Comparison of ENCODE assay signal across 29 cellular contexts in genomic region chr4:185562531-185562930, GRCh38. TPM values are rescaled to one million over a fixed set of nuclear protein-coding genes. Genes with fewer than 3 reads are reported as not detected.
"Had no signal": no experiment of that assay in that cellular context is flagged by ENCODE, and none has a peak within 500 bp of the region (broad histone marks: within the 10 kb centered on the region; RNA-seq: fewer than 3 reads in every experiment).

No MANE protein-coding gene starts in this region.

- H3K9me3 ChIP-seq: neutrophil, ovary, psoas muscle, suprapubic skin, testis, tibial artery, transverse colon, upper lobe of left lung, vagina had no signal

- H3K4me1 ChIP-seq: parathyroid adenoma, vagina had no signal

- H3K4me3 ChIP-seq: ovary, psoas muscle, skin epidermis, stomach, suprapubic skin, testis, tibial artery, transverse colon, upper lobe of left lung, vagina had no signal

- ATAC-seq: naive thymus-derived CD8-positive, alpha-beta T cell; natural killer cell treated with Interleukin-12 subunit alpha and Interleukin-12 subunit beta and Interleukin-15 and Interleukin-18, amount 100 ng/mL, for 72 hours; psoas muscle; right cardiac atrium; sciatic nerve; stimulated activated effector memory CD8-positive, alpha-beta T cell treated with anti-CD3 and anti-CD28 coated beads, Interleukin-12 subunit alpha, Interleukin-12 subunit beta, amount 100 ng/mL, for 72 hours; stimulated activated naive B cell treated with anti-CD40 and anti-IgM and Interleukin-4, amounts not matched to agents 10 μg/mL and 1 μg/mL and 100 μg/mL, for 72 hours had no signal

- H3K27ac ChIP-seq: neutrophil, ovary, parathyroid adenoma, psoas muscle, skin epidermis, suprapubic skin, testis, upper lobe of left lung, vagina had no signal

- FAIRE-seq: urothelium cell line had no signal

- DNase-seq: naive B cell; naive thymus-derived CD8-positive, alpha-beta T cell; nephron progenitor cell; nucleus accumbens; ovary; posterior cingulate gyrus; psoas muscle; right cardiac atrium; stimulated activated CD4-positive, alpha-beta T cell treated with anti-CD3 and anti-CD28 coated beads, Interleukin-15, amount 100 ng/mL, for 24 hours; stimulated activated CD4-positive, alpha-beta T cell treated with anti-CD3 and anti-CD28 coated beads, Interleukin-2, amount 100 ng/mL, for 24 hours; stimulated activated CD4-positive, alpha-beta T cell treated with anti-CD3 and anti-CD28 coated beads, Interleukin-2, amount 100 ng/mL, for 48 hours; stimulated activated CD4-positive, alpha-beta T cell treated with anti-CD3 and anti-CD28 coated beads, Interleukin-4, amount 100 ng/mL, for 24 hours; stimulated activated naive B cell treated with anti-CD40 and anti-IgM and Interleukin-4, amounts not matched to agents 10 μg/mL and 1 μg/mL and 100 μg/mL, for 72 hours; stimulated activated naive CD4-positive, alpha-beta T cell treated with Interleukin-2 at 50 U/mL for 16 hours; stomach; substantia nigra; testis; tibial artery; transverse colon; upper lobe of left lung had no signal

- H3K36me3 ChIP-seq: neutrophil, ovary, stomach, suprapubic skin, tibial artery, transverse colon, upper lobe of left lung, vagina had no signal

- H3K27me3 ChIP-seq: neutrophil, ovary, stomach, suprapubic skin, testis, tibial artery, transverse colon, upper lobe of left lung, vagina had no signal

- H3K9ac ChIP-seq: parathyroid adenoma had no signal

- H3K79me2 ChIP-seq: parathyroid adenoma had no signal

- H2AFZ ChIP-seq: parathyroid adenoma had no signal

RNA-seq across cellular contexts. Expression of gene PDLIM3, which starts 27.2 kb away (rescaled TPM):
- total RNA-seq: naive thymus-derived CD8-positive, alpha-beta T cell; natural killer cell treated with Interleukin-12 subunit alpha and Interleukin-12 subunit beta and Interleukin-15 and Interleukin-18, amount 100 ng/mL, for 72 hours had no signal
- polyA plus RNA-seq: naive thymus-derived CD8-positive, alpha-beta T cell had no signal
